Comparison of ENCODE assay signal across 8 cellular contexts in genomic region chr16:33009468-33009867, GRCh38.
A peak's percentile ranks its signal among the peaks of the same experiment; 100 is the strongest.
DNase-seq lines count a peak whose midpoint lies in the region; ATAC-seq and TF ChIP-seq lines count a peak whose summit lies in the region.
"Not testable (repeated sequence)": the region's sequence is repeated elsewhere in the genome, so short reads cannot be mapped to it uniquely, and the experiment has no call there.

No MANE protein-coding gene starts in this region.

- intact Hi-C loops in PC-9 (cut with micrococcal nuclease; ENCODE audit: unreplicated experiment); activated CD4-positive, alpha-beta memory T cell treated with anti-CD3 and anti-CD28 coated beads for 36 hours (cut with micrococcal nuclease): not testable (repeated sequence)

- TF ChIP-seq CTCF in PC-9 (conservative IDR thresholded peaks at IDR 0.05) (peak; percentile 55), fibroblast of villous mesenchyme (IDR thresholded peaks at IDR 0.05; ENCODE audit: insufficient read depth, low read depth, low read length) (peak; percentile 6)

- H3K36me3 ChIP-seq in PC-9 (ENCODE audit: low read depth), result not testable (repeated sequence)

- not testable (repeated sequence) for H3K4me1 Mint-ChIP-seq in activated CD4-positive, alpha-beta memory T cell treated with anti-CD3 and anti-CD28 coated beads for 36 hours (ENCODE audit: low read depth); naive B cell; stimulated activated naive CD8-positive, alpha-beta T cell treated with anti-CD3 and anti-CD28 coated beads, Interleukin-15, amount 100 ng/mL, for 72 hours

- H3K4me3 ChIP-seq in PC-9; fibroblast of villous mesenchyme (ENCODE audit: low read depth, low read length): not testable (repeated sequence)

- H3F3A ChIP-seq in PC-9 (ENCODE audit: insufficient read depth, low read depth), result not testable (repeated sequence)

- peak in 1 of 2 experiments; percentile 67 for DNase-seq in PC-9
- DNase-seq in activated CD4-positive, alpha-beta memory T cell treated with anti-CD3 and anti-CD28 coated beads for 36 hours, result peak; percentile 35
- peak; percentile 80 for DNase-seq in activated effector memory CD4-positive, alpha-beta T cell treated with anti-CD3 and anti-CD28 coated beads, Interleukin-2, amount 50 U/mL, for 16 hours
- DNase-seq in fibroblast of villous mesenchyme (ENCODE audit: low read depth), result not testable (repeated sequence)
- peak; percentile 29 for DNase-seq in naive B cell
- DNase-seq in stimulated activated CD4-positive, alpha-beta T cell treated with anti-CD3 and anti-CD28 coated beads, Interleukin-4, amount 100 ng/mL, for 1 hour, result peak; percentile 56
- DNase-seq in stimulated activated naive CD8-positive, alpha-beta T cell treated with anti-CD3 and anti-CD28 coated beads, Interleukin-15, amount 100 ng/mL, for 72 hours, result peak; percentile 41 to 49

- H3K9me3 Mint-ChIP-seq in activated CD4-positive, alpha-beta memory T cell treated with anti-CD3 and anti-CD28 coated beads for 36 hours; naive B cell; stimulated activated naive CD8-positive, alpha-beta T cell treated with anti-CD3 and anti-CD28 coated beads, Interleukin-15, amount 100 ng/mL, for 72 hours: not testable (repeated sequence)

- H3K4me1 ChIP-seq in PC-9 (replicated peaks; ENCODE audit: insufficient read depth), result not testable (repeated sequence)

- not testable (repeated sequence) for H3K4me2 ChIP-seq in PC-9

- CTCF ChIA-PET in PC-9 (lab: Charles Lee); activated CD4-positive, alpha-beta memory T cell treated with anti-CD3 and anti-CD28 coated beads for 36 hours (lab: Charles Lee): not testable (repeated sequence)

- H3K79me2 ChIP-seq in PC-9 (ENCODE audit: low read depth), result not testable (repeated sequence)

- BruUV-seq in PC-9 (replicated peaks; lab: Mats Ljungman, UMichigan), result not testable (repeated sequence)

- H3K27ac Mint-ChIP-seq in activated CD4-positive, alpha-beta memory T cell treated with anti-CD3 and anti-CD28 coated beads for 36 hours; naive B cell; stimulated activated naive CD8-positive, alpha-beta T cell treated with anti-CD3 and anti-CD28 coated beads, Interleukin-15, amount 100 ng/mL, for 72 hours: not testable (repeated sequence)

- not testable (repeated sequence) for H3K4me3 Mint-ChIP-seq in activated CD4-positive, alpha-beta memory T cell treated with anti-CD3 and anti-CD28 coated beads for 36 hours; naive B cell; stimulated activated naive CD8-positive, alpha-beta T cell treated with anti-CD3 and anti-CD28 coated beads, Interleukin-15, amount 100 ng/mL, for 72 hours

- not testable (repeated sequence) for H3K27me3 Mint-ChIP-seq in activated CD4-positive, alpha-beta memory T cell treated with anti-CD3 and anti-CD28 coated beads for 36 hours; naive B cell; stimulated activated naive CD8-positive, alpha-beta T cell treated with anti-CD3 and anti-CD28 coated beads, Interleukin-15, amount 100 ng/mL, for 72 hours

- H3K27ac ChIP-seq in PC-9, result not testable (repeated sequence)

- H4K20me1 ChIP-seq in PC-9 (ENCODE audit: insufficient read depth), result not testable (repeated sequence)

- peak; percentile 84 for ATAC-seq in GM18519 (IDR thresholded peaks at IDR 0.05; ENCODE audit: low FRiP score, unreplicated experiment)
- ATAC-seq in naive B cell (ENCODE audit: low read depth in 2 of 2); stimulated activated naive CD8-positive, alpha-beta T cell treated with anti-CD3 and anti-CD28 coated beads, Interleukin-15, amount 100 ng/mL, for 72 hours: not testable (repeated sequence)

- not testable (repeated sequence) for H2AFZ ChIP-seq in PC-9

- not testable (repeated sequence) for H3K36me3 Mint-ChIP-seq in activated CD4-positive, alpha-beta memory T cell treated with anti-CD3 and anti-CD28 coated beads for 36 hours; naive B cell

- H3K9me3 ChIP-seq in PC-9 (ENCODE audit: insufficient read depth, low read depth), result not testable (repeated sequence)

- not testable (repeated sequence) for H3K27me3 ChIP-seq in PC-9 (ENCODE audit: insufficient read depth, low read depth)

- POLR2A ChIA-PET in PC-9 (lab: Charles Lee; ENCODE audit: unreplicated experiment); activated CD4-positive, alpha-beta memory T cell treated with anti-CD3 and anti-CD28 coated beads for 36 hours (lab: Charles Lee): not testable (repeated sequence)

- H3K9me2 ChIP-seq in PC-9 (ENCODE audit: insufficient read depth), result not testable (repeated sequence)
